Comparison of ENCODE assay signal across 9 cellular contexts in the genomic region with DNA sequence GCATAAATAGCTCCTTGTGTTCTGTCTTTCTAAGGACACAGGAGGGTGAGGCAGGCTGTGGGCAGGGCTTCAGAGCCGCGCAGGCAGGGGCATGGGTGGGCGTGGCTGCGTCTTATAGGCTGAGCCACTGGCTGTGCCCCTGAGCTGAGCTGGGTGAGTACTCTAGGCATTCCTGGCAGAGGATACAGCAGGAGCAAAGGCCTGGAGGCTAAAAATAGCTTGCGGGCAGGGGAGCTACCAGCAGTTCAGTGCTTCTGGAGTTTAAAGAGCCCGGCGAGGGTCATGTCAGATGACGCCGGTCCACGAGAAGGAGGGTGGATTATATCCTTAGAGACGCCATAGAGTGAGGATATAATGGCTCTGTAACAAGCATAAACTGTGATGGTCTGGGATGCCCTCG. TPM values are rescaled to one million over a fixed set of nuclear protein-coding genes. Genes with fewer than 3 reads are reported as not detected.
DNase-seq lines count a peak whose midpoint lies in the region; ATAC-seq and TF ChIP-seq lines count a peak whose summit lies in the region.
"Had no signal": no experiment of that assay in that cellular context is flagged by ENCODE, and none has a peak within 500 bp of the region (broad histone marks: within the 10 kb centered on the region; RNA-seq: fewer than 3 reads in every experiment).

No MANE protein-coding gene starts in this region.

- H4K5ac ChIP-seq in H9 (ENCODE audit: insufficient read length, low read depth, low read length): no peak overlapping the region

- peak; percentile 94 for DNase-seq in H9
- peak; percentile 88 for DNase-seq in Right ventricle myocardium superior
- DNase-seq in psoas muscle: peak; percentile 81 to 93
- DNase-seq in activated T-cell treated with anti-CD3 and anti-CD28 coated beads, Interleukin-2, amount 50 U/mL, for 4 hours: no peak
- DNase-seq in stimulated activated naive CD8-positive, alpha-beta T cell treated with anti-CD3 and anti-CD28 coated beads, Interleukin-15, Interleukin-2, amounts not matched to agents 100 U/mL and 50 U/mL, for 24 hours: no peak
- DNase-seq: NCI-H2081 treated with DMSO at 0.1 percent for 48 hours had no signal

- H2BK15ac ChIP-seq in H9 (ENCODE audit: low read depth, low read length): no peak overlapping the region

- whole genome bisulfite sequencing in H9 (ENCODE audit: extremely low coverage, insufficient read length, low lambda C conversion rate): no CpG with 5 or more reads among the region's 12 CpGs
- WGBS in psoas muscle, 3 donors: 9 to 15% (median 11%) methylated on average over 11 to 12 of the region's 12 CpGs

- H3K27ac ChIP-seq in H9 (ENCODE audit: insufficient read length, low read depth, low read length) (no peak overlapping the region), psoas muscle (peak overlapping the region; percentile 58)

- H3K4me3 Mint-ChIP-seq in H9: 0 out of 5 replicates have a peak overlapping the region, but pooled peaks of 1 of the 2 experiments have one; percentile 11
- no peak overlapping the region for H3K4me3 Mint-ChIP-seq in activated T-cell treated with anti-CD3 and anti-CD28 coated beads, Interleukin-2, amount 50 U/mL, for 4 hours

- no peaks in the 10 kb centered on the region for H4K20me1 ChIP-seq in H9 (ENCODE audit: control insufficient read depth, insufficient read depth, insufficient read length)

- ATAC-seq in SK-N-SH treated with all-trans-retinoic acid at 6 μM for 48 hours (peak; percentile 92), Right ventricle myocardium superior (ENCODE audit: poor library complexity) (peak; percentile 81), psoas muscle (peak; percentile 84 to 93 (median 88)), HG03565 (IDR thresholded peaks at IDR 0.05; ENCODE audit: unreplicated experiment) (no peak), GM21381 (IDR thresholded peaks at IDR 0.05; ENCODE audit: unreplicated experiment) (no peak)
- ATAC-seq in activated T-cell treated with anti-CD3 and anti-CD28 coated beads, Interleukin-2, amount 50 U/mL, for 4 hours: no peak
- no peak for ATAC-seq in stimulated activated naive CD8-positive, alpha-beta T cell treated with anti-CD3 and anti-CD28 coated beads, Interleukin-15, Interleukin-2, amounts not matched to agents 100 U/mL and 50 U/mL, for 24 hours

- TF ChIP-seq CTCF in H9 (conservative IDR thresholded peaks at IDR 0.05): no peak
- TF ChIP-seq CTCF in psoas muscle (IDR thresholded peaks at IDR 0.05): no peak

- peaks cover 3% of the 10 kb centered on the region; the same call in 1 of the 2 replicates for H3K4me1 ChIP-seq in H9 (ENCODE audit: insufficient read depth, low read length)
- peaks cover 30% of the 10 kb centered on the region for H3K4me1 ChIP-seq in psoas muscle

- H3K27me3 Mint-ChIP-seq in H9 (ENCODE audit: low read depth): peaks cover 11% of the 10 kb centered on the region
- peaks cover 13% of the 10 kb centered on the region for H3K27me3 Mint-ChIP-seq in activated T-cell treated with anti-CD3 and anti-CD28 coated beads, Interleukin-2, amount 50 U/mL, for 4 hours (ENCODE audit: low read depth)

- H2BK120ac ChIP-seq in H9 (ENCODE audit: low read depth, low read length, poor library complexity, severe bottlenecking): no peak overlapping the region

- no peak overlapping the region for H3K56ac ChIP-seq in H9 (ENCODE audit: insufficient read length, low read depth, low read length)

- no peak overlapping the region for H2BK20ac ChIP-seq in H9 (ENCODE audit: low read depth, low read length, poor library complexity, severe bottlenecking)

- no peak overlapping the region for H3K9ac ChIP-seq in H9 (ENCODE audit: extremely low read depth, insufficient read length, low read length)

- H3K4me2 ChIP-seq in H9 (ENCODE audit: insufficient read depth, insufficient read length, low read length): peak overlapping the region; percentile 17

- no peaks in the 10 kb centered on the region for H3K79me2 ChIP-seq in H9 (ENCODE audit: insufficient read depth, low read length)

- H2AFZ ChIP-seq in H9 (ENCODE audit: low read length): no peak overlapping the region

- H3K27ac Mint-ChIP-seq in H9: peak overlapping the region in 1 of 3 experiments; percentile 6; a peak in 3 of 7 replicates

- H2AK5ac ChIP-seq in H9 (ENCODE audit: insufficient read length, low read length): no peak overlapping the region

- H3K18ac ChIP-seq in H9 (ENCODE audit: insufficient read length, low read depth, low read length): no peak overlapping the region

- no peak overlapping the region for H2BK12ac ChIP-seq in H9 (ENCODE audit: insufficient read length, low read depth, low read length)

- H3K4me3 ChIP-seq in psoas muscle: peak overlapping the region; percentile 42

- H3K4ac ChIP-seq in H9 (ENCODE audit: low read depth, low read length): no peak overlapping the region

- no peaks in the 10 kb centered on the region for H3K27me3 ChIP-seq in H9 (ENCODE audit: insufficient read depth, low read length)
- H3K27me3 ChIP-seq in psoas muscle (ENCODE audit: insufficient read depth in 3 of 3, low read length in 2 of 3): no peaks in the 10 kb centered on the region

- H3K4me1 Mint-ChIP-seq in H9: peaks cover 22% of the 10 kb centered on the region in 2 experiments
- no peaks in the 10 kb centered on the region for H3K4me1 Mint-ChIP-seq in activated T-cell treated with anti-CD3 and anti-CD28 coated beads, Interleukin-2, amount 50 U/mL, for 4 hours (ENCODE audit: low read depth)

- peaks cover 2 to 21% (median 5%) of the 10 kb centered on the region in 3 experiments; a peak in 6 of 7 replicates for H3K36me3 Mint-ChIP-seq in H9 (ENCODE audit: insufficient read depth in 1 of 3, low read depth in 3 of 3)
- no peaks in the 10 kb centered on the region for H3K36me3 Mint-ChIP-seq in activated T-cell treated with anti-CD3 and anti-CD28 coated beads, Interleukin-2, amount 50 U/mL, for 4 hours (ENCODE audit: insufficient read depth)

- H4K8ac ChIP-seq in H9 (replicated peaks; ENCODE audit: insufficient read length, low read depth, low read length): no peak overlapping the region

- H3K14ac ChIP-seq in H9 (ENCODE audit: insufficient read depth, low read length): no peak overlapping the region

- no peaks in the 10 kb centered on the region for H3K36me3 ChIP-seq in psoas muscle (ENCODE audit: insufficient read depth in 1 of 2, low read depth in 1 of 2)

- no peaks in the 10 kb centered on the region for H3K79me1 ChIP-seq in H9 (ENCODE audit: insufficient read depth, low read depth, low read length, poor library complexity, severe bottlenecking)

- H2BK5ac ChIP-seq in H9 (ENCODE audit: insufficient read length, low read length): no peak overlapping the region

- no peak overlapping the region for H3T11ph ChIP-seq in H9 (ENCODE audit: low read length)

- no peak overlapping the region for H4K91ac ChIP-seq in H9 (ENCODE audit: insufficient read length, low read depth, low read length)

- H3K9me3 ChIP-seq in H9 (ENCODE audit: control insufficient read depth, low read depth, low read length) (no peaks in the 10 kb centered on the region), psoas muscle (peaks cover 5% of the 10 kb centered on the region)

- intact Hi-C loops in Right ventricle myocardium superior (cut with DNase I): no loop called here
- intact Hi-C loops in psoas muscle (cut with DNase I): no loop called here

- no peak overlapping the region for H3K23ac ChIP-seq in H9 (ENCODE audit: insufficient read length, low read depth, low read length)

- H3K23me2 ChIP-seq in H9 (ENCODE audit: insufficient read length, low read depth, low read length, poor library complexity, severe bottlenecking): no peaks in the 10 kb centered on the region

- peaks cover 25 to 26% of the 10 kb centered on the region in 2 experiments for H3K9me3 Mint-ChIP-seq in H9
- H3K9me3 Mint-ChIP-seq in activated T-cell treated with anti-CD3 and anti-CD28 coated beads, Interleukin-2, amount 50 U/mL, for 4 hours: peaks cover 26% of the 10 kb centered on the region

TF ChIP-seq in SK-N-SH treated with all-trans-retinoic acid at 6 μM for 48 hours, 23 proteins besides CTCF, POLR2A, EP300 and RAD21:
- TF ChIP-seq, protein P1, sequence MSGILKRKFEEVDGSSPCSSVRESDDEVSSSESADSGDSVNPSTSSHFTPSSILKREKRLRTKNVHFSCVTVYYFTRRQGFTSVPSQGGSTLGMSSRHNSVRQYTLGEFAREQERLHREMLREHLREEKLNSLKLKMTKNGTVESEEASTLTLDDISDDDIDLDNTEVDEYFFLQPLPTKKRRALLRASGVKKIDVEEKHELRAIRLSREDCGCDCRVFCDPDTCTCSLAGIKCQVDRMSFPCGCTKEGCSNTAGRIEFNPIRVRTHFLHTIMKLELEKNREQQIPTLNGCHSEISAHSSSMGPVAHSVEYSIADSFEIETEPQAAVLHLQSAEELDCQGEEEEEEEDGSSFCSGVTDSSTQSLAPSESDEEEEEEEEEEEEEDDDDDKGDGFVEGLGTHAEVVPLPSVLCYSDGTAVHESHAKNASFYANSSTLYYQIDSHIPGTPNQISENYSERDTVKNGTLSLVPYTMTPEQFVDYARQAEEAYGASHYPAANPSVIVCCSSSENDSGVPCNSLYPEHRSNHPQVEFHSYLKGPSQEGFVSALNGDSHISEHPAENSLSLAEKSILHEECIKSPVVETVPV (CRISPR knock-in tag; IDR thresholded peaks at IDR 0.05): no peak
- TF ChIP-seq TCF4 (CRISPR knock-in tag; IDR thresholded peaks at IDR 0.05; ENCODE audit: borderline replicate concordance): no peak

RNA-seq across cellular contexts. Expression of gene PDIA6, which starts 31.5 kb away (rescaled TPM):
- total RNA-seq in H9 (2021): 296 and 301 TPM in 2 replicates
- total RNA-seq in Right ventricle myocardium superior: 111 TPM
- 10 to 100 TPM; 40.1 to 61.7 (median 51.7) TPM for total RNA-seq in psoas muscle
- 100 to 1,000 TPM in 1 of 3 donors, 10 to 100 TPM in 2; 55.1 to 139 (median 80.0) TPM for polyA plus RNA-seq in psoas muscle
- 100 to 1,000 TPM; 169 to 241 (median 175) TPM for total RNA-seq in activated T-cell treated with anti-CD3 and anti-CD28 coated beads, Interleukin-2, amount 50 U/mL, for 4 hours

Comparison
In these comparisons a context has a peak if more than half of its experiments do, and no peak if none do; other contexts are left out.
1. DNase-seq: peak in H9 (single experiment), Right ventricle myocardium superior (single experiment) and psoas muscle (2 of 2); none in activated T-cell treated with anti-CD3 and anti-CD28 coated beads, Interleukin-2, amount 50 U/mL, for 4 hours (single experiment) and stimulated activated naive CD8-positive, alpha-beta T cell treated with anti-CD3 and anti-CD28 coated beads, Interleukin-15, Interleukin-2, amounts not matched to agents 100 U/mL and 50 U/mL, for 24 hours (single experiment).
2. ATAC-seq: peak in SK-N-SH treated with all-trans-retinoic acid at 6 μM for 48 hours (single experiment), Right ventricle myocardium superior (single experiment) and psoas muscle (4 of 4); none in activated T-cell treated with anti-CD3 and anti-CD28 coated beads, Interleukin-2, amount 50 U/mL, for 4 hours (0 of 2), HG03565 (single experiment), stimulated activated naive CD8-positive, alpha-beta T cell treated with anti-CD3 and anti-CD28 coated beads, Interleukin-15, Interleukin-2, amounts not matched to agents 100 U/mL and 50 U/mL, for 24 hours (single experiment) and GM21381 (single experiment).